ENCODE assay signal across 9 cellular contexts in the genomic region with DNA sequence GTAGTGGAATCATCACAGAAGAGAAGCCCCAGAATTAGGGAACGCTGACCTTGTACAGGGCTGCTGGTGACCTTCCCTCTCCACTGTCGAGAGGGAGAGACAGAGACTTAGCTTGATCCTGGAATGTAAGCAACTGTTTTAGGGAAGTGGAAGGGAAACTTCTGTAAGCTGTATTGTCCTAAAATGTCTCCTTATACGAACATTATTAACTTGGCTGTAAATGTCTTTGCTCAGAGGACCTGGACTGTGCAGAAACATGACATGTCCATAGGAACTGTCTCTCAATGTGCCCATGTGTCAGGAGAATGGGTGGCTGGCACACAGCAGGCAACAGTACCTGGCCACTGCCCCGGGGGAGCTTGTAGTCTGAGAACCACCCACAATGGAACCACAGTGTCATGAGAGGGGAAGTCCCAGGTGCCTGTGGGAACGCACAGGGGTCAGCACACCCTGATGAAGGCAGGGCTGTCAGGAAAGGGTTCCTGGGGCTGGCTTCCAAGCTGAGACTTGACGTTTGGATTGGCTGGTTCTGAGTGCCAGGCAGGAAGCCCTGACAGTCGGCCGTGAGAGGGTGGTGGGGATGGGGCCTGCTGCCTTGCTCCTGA. TPM values are rescaled to one million over a fixed set of nuclear protein-coding genes. Genes with fewer than 3 reads are reported as not detected.
DNase-seq lines count a peak whose midpoint lies in the region; ATAC-seq and TF ChIP-seq lines count a peak whose summit lies in the region.
"Had no signal": no experiment of that assay in that cellular context is flagged by ENCODE, and none has a peak within 500 bp of the region (broad histone marks: within the 10 kb centered on the region; RNA-seq: fewer than 3 reads in every experiment).

No MANE protein-coding gene starts in this region.

- H3K36me3 Mint-ChIP-seq in type B pancreatic cell, result peaks cover 43% of the 10 kb centered on the region
- peaks cover 16% of the 10 kb centered on the region for H3K36me3 Mint-ChIP-seq in chondrocyte (ENCODE audit: low read depth)

- H3K18ac ChIP-seq in mesendoderm (ENCODE audit: low read length), result no peak overlapping the region

- H3K4me3 Mint-ChIP-seq in type B pancreatic cell, result no peak overlapping the region
- no peak overlapping the region for H3K4me3 Mint-ChIP-seq in chondrocyte (ENCODE audit: unreplicated experiment)

- H3K4me1 Mint-ChIP-seq in type B pancreatic cell (ENCODE audit: unreplicated experiment), result peaks cover 12% of the 10 kb centered on the region
- peaks cover 39% of the 10 kb centered on the region for H3K4me1 Mint-ChIP-seq in chondrocyte (ENCODE audit: low read depth)

- H3K9me3 ChIP-seq in cardiac muscle cell (ENCODE audit: low read depth), result no peaks in the 10 kb centered on the region

- no peak overlapping the region for H2BK5ac ChIP-seq in mesendoderm (ENCODE audit: low read length)

- no peak overlapping the region for H2BK15ac ChIP-seq in mesendoderm (replicated peaks; ENCODE audit: low read depth)

- H3K9me3 Mint-ChIP-seq in type B pancreatic cell (no peaks in the 10 kb centered on the region), chondrocyte (ENCODE audit: low read depth) (no peaks in the 10 kb centered on the region)

- no peak overlapping the region for H3K4ac ChIP-seq in mesendoderm (ENCODE audit: low read depth, low read length)

- TF ChIP-seq CTCF in cardiac muscle cell (IDR thresholded peaks at IDR 0.05; ENCODE audit: low read depth, low read length) (no peak), type B pancreatic cell (conservative IDR thresholded peaks at IDR 0.05) (no peak), chondrocyte (IDR thresholded peaks at IDR 0.05) (no peak)

- no CpG with 5 or more reads among the region's 8 CpGs for WGBS in mesendoderm (ENCODE audit: extremely low coverage, insufficient coverage, low lambda C conversion rate)

- H3K56ac ChIP-seq in mesendoderm (ENCODE audit: low read length), result no peak overlapping the region

- H3K36me3 ChIP-seq in cardiac muscle cell, result no peaks in the 10 kb centered on the region
- H3K36me3 ChIP-seq in mesendoderm (ENCODE audit: control insufficient read depth, insufficient read depth, low read length), result no peaks in the 10 kb centered on the region

- H3K4me1 ChIP-seq in cardiac muscle cell (ENCODE audit: low read depth), result peaks cover 15% of the 10 kb centered on the region
- peaks cover 2% of the 10 kb centered on the region for H3K4me1 ChIP-seq in mesendoderm (ENCODE audit: control insufficient read depth, low read depth, low read length)

- DNase-seq in cardiac muscle cell (ENCODE audit: low read depth in 1 of 2, low spot score in 1 of 2) (peak in 1 of 2 donors; percentile 25), left ventricle myocardium superior (no peak), type B pancreatic cell (ENCODE audit: extremely low spot score, unreplicated experiment) (no peak), SHP77 treated with DMSO at 0.1 percent for 48 hours (lab: John Stamatoyannopoulos, UW) (no peak), chondrocyte (ENCODE audit: low spot score) (no peak), mesendoderm (no peak)
- peak; percentile 28 to 46 for DNase-seq in activated T-cell treated with anti-CD3 and anti-CD28 coated beads, Interleukin-2, amount 50 U/mL, for 48 hours
- DNase-seq: hypothalamus had no signal

- peak overlapping the region; percentile 81 for H3K27ac ChIP-seq in cardiac muscle cell
- H3K27ac ChIP-seq in mesendoderm (ENCODE audit: low read depth, low read length), result no peak overlapping the region

- peak overlapping the region; percentile 38 for H3K27ac Mint-ChIP-seq in type B pancreatic cell
- H3K27ac Mint-ChIP-seq in chondrocyte (ENCODE audit: unreplicated experiment), result no peak overlapping the region

- no peak overlapping the region for H3K23ac ChIP-seq in mesendoderm (ENCODE audit: low read length)

- H3K4me2 ChIP-seq in mesendoderm (ENCODE audit: low read length), result no peak overlapping the region

- H3K27me3 ChIP-seq in cardiac muscle cell, result no peaks in the 10 kb centered on the region
- no peaks in the 10 kb centered on the region for H3K27me3 ChIP-seq in mesendoderm (ENCODE audit: insufficient read depth, low read length, poor library complexity)

- H3K79me1 ChIP-seq in mesendoderm (ENCODE audit: low read length), result no peaks in the 10 kb centered on the region

- H3K27me3 Mint-ChIP-seq in type B pancreatic cell, result no peaks in the 10 kb centered on the region
- no peaks in the 10 kb centered on the region for H3K27me3 Mint-ChIP-seq in chondrocyte (ENCODE audit: low read depth)

- no peak overlapping the region for H4K8ac ChIP-seq in mesendoderm (ENCODE audit: low read depth, low read length)

- intact Hi-C loops in left ventricle myocardium superior (cut with micrococcal nuclease), result no loop called here

- ATAC-seq in left ventricle myocardium superior, result no peak
- peak; percentile 95 for ATAC-seq in HG02870 (IDR thresholded peaks at IDR 0.05; ENCODE audit: unreplicated experiment)

- H3K9ac ChIP-seq in mesendoderm (ENCODE audit: low read length), result no peak overlapping the region

- H3K79me2 ChIP-seq in mesendoderm (ENCODE audit: control insufficient read depth, insufficient read depth, low read length), result no peaks in the 10 kb centered on the region

- H2AK5ac ChIP-seq in mesendoderm (ENCODE audit: low read length), result no peak overlapping the region

- no peak overlapping the region for H2BK120ac ChIP-seq in mesendoderm (ENCODE audit: low read depth, low read length)

- H3K4me3 ChIP-seq in cardiac muscle cell, result no peak overlapping the region
- no peak overlapping the region for H3K4me3 ChIP-seq in mesendoderm (ENCODE audit: low read length)

- H4K5ac ChIP-seq in mesendoderm (ENCODE audit: low read length), result no peak overlapping the region

RNA-seq across cellular contexts. Expression of a gene that starts 34.0 kb away (rescaled TPM):
- total RNA-seq in cardiac muscle cell (28.9 and 30.0 TPM in 2 replicates), left ventricle myocardium superior (16.9 TPM), type B pancreatic cell (ENCODE audit: low replicate concordance) (82.7 and 102 TPM in 2 replicates), chondrocyte (210 to 235 TPM (median 234 TPM) in 3 replicates)
- polyA plus RNA-seq in cardiac muscle cell, result 91.6 and 105 TPM in 2 replicates
- polyA plus RNA-seq in mesendoderm (2013, experiment 1 of 2), result 41.4 TPM
- 42.1 TPM for polyA plus RNA-seq in mesendoderm (2013, experiment 2 of 2)

Comparison
In these comparisons a context has a peak if more than half of its experiments do, and no peak if none do; other contexts are left out.
1. DNase-seq: peak in activated T-cell treated with anti-CD3 and anti-CD28 coated beads, Interleukin-2, amount 50 U/mL, for 48 hours (2 of 2); none in left ventricle myocardium superior (single experiment), type B pancreatic cell (single experiment), SHP77 treated with DMSO at 0.1 percent for 48 hours (single experiment), chondrocyte (single experiment) and mesendoderm (single experiment).